In the genomic region with DNA sequence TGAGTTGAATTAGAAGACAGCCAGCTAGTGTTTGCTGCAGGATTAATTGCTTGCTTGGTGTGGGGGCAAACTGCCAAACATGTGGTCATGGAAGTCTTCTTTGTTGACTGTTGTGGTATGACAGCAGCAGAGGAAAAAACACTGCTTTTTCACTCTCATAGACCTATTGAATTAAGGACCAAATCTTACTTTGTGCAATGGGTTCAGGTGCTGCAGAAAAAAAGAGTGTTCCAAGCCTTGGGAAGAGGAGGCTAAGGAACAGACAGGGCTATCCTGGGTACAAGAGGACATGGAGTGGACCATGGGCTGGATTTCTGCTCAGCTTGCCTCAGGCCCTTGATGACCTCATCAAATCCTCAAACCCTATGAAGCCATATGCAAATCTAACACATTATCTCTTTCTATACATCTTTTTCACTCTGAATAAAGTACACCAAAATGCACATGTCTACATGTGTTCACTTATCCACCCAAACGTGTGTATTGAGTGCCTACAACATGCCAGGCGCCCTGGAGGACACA, we compare ENCODE assay signal across 14 cellular contexts.
DNase-seq lines count a peak whose midpoint lies in the region; ATAC-seq and TF ChIP-seq lines count a peak whose summit lies in the region.
"Had no signal": no experiment of that assay in that cellular context is flagged by ENCODE, and none has a peak within 500 bp of the region (broad histone marks: within the 10 kb centered on the region; RNA-seq: fewer than 3 reads in every experiment).

No MANE protein-coding gene starts in this region.

- H3K9ac ChIP-seq in DND-41 (ENCODE audit: low read depth, low read length) = no peak overlapping the region
- H3K9ac ChIP-seq: BLaER1, SK-N-SH had no signal

- H3K36me3 ChIP-seq in DND-41 (ENCODE audit: insufficient read depth, low read length) = no peaks in the 10 kb centered on the region
- H3K36me3 ChIP-seq: BLaER1 had no signal

- DNase-seq in AG08395 (ENCODE audit: low spot score) (peak; percentile 37), DND-41 (peak; percentile 46), NCI-H69 (lab: John Stamatoyannopoulos, UW) (peak; percentile 72), fibroblast of peridontal ligament (ENCODE audit: extremely low read depth) (peak; percentile 20), GM13976 (ENCODE audit: low spot score) (no peak), HuH-7.5 (ENCODE audit: low spot score) (no peak), NCI-H187 treated with DMSO at 0.1 percent for 48 hours (lab: John Stamatoyannopoulos, UW) (no peak)
- DNase-seq: activated CD4-positive, alpha-beta memory T cell treated with anti-CD3 and anti-CD28 coated beads, Interleukin-2, amount 10 ng/mL, durations not matched to agents 7 days and 5 days; activated naive CD8-positive, alpha-beta T cell treated with anti-CD3 and anti-CD28 coated beads, Interleukin-2, amount 50 U/mL, for 24 hours; H9; SK-N-SH had no signal

- no peaks in the 10 kb centered on the region; the same call in none of the 2 replicates for H3K79me2 ChIP-seq in DND-41 (ENCODE audit: insufficient read depth, low read length)

- no peak overlapping the region for H2AFZ ChIP-seq in DND-41 (ENCODE audit: low read depth, low read length)

- peak overlapping the region; percentile 38; the same call in 1 of the 2 replicates for H3K27ac ChIP-seq in DND-41 (ENCODE audit: low read length)
- H3K27ac ChIP-seq: BLaER1 had no signal

- H3K4me1 ChIP-seq in DND-41 (ENCODE audit: insufficient read depth, low read length) = peaks cover 21% of the 10 kb centered on the region

- no peaks in the 10 kb centered on the region for H3K9me3 ChIP-seq in DND-41 (ENCODE audit: insufficient read depth, low read length, severe bottlenecking)
- H3K9me3 ChIP-seq: BLaER1, SK-N-SH had no signal

- in situ Hi-C loops in GM13976 (cut with MboI; ENCODE audit: low sequenced_read_pairs, unreplicated experiment) = no loop called here

- H3K27me3 ChIP-seq in DND-41 (ENCODE audit: insufficient read depth, low read length, poor library complexity) = no peaks in the 10 kb centered on the region
- H3K27me3 ChIP-seq: BLaER1 had no signal

- ATAC-seq in DND-41 (ENCODE audit: insufficient read depth, low read depth) (peak; percentile 69), HG03135 (IDR thresholded peaks at IDR 0.05; ENCODE audit: unreplicated experiment) (no peak)
- ATAC-seq: activated naive CD8-positive, alpha-beta T cell treated with anti-CD3 and anti-CD28 coated beads, Interleukin-2, amount 50 U/mL, for 24 hours; sciatic nerve had no signal

- TF ChIP-seq CTCF in DND-41 (IDR thresholded peaks at IDR 0.05; ENCODE audit: borderline replicate concordance, extremely low read depth, low read length, poor library complexity, severe bottlenecking) (no peak), GM13976 (IDR thresholded peaks at IDR 0.05; ENCODE audit: borderline replicate concordance, control extremely low read depth, extremely low read depth, insufficient read depth, missing control alignments) (no peak)

- H4K20me1 ChIP-seq in DND-41 (ENCODE audit: insufficient read depth, low read length) = no peaks in the 10 kb centered on the region
- H4K20me1 ChIP-seq: BLaER1 had no signal

- no peak overlapping the region for H3K4me2 ChIP-seq in DND-41 (ENCODE audit: insufficient read depth, low read length)
- H3K4me2 ChIP-seq: BLaER1, SK-N-SH had no signal

- no peak overlapping the region for H3K4me3 ChIP-seq in DND-41 (ENCODE audit: low read depth in 1 of 2, low read length in 2 of 2)
- H3K4me3 ChIP-seq: BLaER1 had no signal

Comparison
In these comparisons a context has a peak if more than half of its experiments do, and no peak if none do; other contexts are left out.
1. DNase-seq: peak in AG08395 (single experiment), DND-41 (single experiment), NCI-H69 (single experiment) and fibroblast of peridontal ligament (single experiment); none in GM13976 (single experiment), HuH-7.5 (single experiment) and NCI-H187 treated with DMSO at 0.1 percent for 48 hours (single experiment).